In the genomic region with DNA sequence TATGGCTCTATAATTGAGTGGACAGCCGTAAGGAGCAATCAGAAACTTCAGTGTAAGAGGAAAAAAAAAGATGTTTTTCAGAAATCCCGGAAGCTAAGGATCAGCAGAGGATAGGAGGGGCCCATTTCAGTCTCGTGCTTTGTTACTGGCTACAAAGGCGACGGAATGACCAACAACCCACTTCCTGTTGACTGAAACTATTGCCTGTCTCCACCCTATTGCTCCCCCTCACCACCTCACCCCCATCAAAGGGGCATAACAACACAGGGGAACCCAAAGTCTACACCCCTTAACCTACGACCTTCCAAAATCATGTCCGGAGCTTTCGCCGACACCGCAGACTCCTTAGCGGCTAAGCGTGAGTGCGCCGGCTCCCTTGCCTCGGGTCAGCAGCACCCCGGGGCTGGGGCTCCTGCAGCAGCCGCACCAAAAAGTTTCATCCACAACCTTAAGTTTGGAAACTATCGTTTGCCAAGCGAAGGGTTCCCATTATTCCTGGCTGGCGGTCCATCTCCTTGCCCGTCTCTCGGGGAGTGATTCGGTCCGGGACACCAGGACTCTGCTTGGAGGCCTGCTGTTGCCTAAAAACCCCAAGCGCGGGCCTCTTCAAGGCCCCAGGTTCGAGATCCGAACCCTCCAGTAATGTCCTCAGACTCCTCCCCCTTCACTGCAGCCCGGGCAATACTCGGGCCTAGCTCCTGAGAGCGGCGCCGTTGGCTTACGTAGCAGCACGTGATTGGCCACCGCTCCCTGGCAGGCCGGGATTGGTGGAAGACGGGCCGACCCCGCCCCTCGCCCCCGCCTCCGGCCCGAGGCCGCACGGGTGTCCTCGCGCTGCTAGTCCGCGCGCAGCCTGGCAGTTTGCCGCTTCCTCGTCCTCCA, we compare ENCODE assay signal across 1 cellular context.
TF ChIP-seq lines count a peak whose summit lies in the region.

Gene TPP2, plus strand, starts transcription at position 840 of the 882 bp plus-strand sequence. CDS start 53 bp downstream, outside the sequence.

TF ChIP-seq in HepG2, 621 proteins besides CTCF, POLR2A, EP300 and RAD21 (continued from another document and continues in another):
- TF ChIP-seq, protein P1, sequence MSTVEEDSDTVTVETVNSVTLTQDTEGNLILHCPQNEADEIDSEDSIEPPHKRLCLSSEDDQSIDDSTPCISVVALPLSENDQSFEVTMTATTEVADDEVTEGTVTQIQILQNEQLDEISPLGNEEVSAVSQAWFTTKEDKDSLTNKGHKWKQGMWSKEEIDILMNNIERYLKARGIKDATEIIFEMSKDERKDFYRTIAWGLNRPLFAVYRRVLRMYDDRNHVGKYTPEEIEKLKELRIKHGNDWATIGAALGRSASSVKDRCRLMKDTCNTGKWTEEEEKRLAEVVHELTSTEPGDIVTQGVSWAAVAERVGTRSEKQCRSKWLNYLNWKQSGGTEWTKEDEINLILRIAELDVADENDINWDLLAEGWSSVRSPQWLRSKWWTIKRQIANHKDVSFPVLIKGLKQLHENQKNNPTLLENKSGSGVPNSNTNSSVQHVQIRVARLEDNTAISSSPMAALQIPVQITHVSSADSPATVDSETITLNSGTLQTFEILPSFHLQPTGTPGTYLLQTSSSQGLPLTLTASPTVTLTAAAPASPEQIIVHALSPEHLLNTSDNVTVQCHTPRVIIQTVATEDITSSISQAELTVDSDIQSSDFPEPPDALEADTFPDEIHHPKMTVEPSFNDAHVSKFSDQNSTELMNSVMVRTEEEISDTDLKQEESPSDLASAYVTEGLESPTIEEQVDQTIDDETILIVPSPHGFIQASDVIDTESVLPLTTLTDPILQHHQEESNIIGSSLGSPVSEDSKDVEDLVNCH (CRISPR knock-in tag; IDR thresholded peaks at IDR 0.05): no peak
- TF ChIP-seq KDM5B (CRISPR knock-in tag; IDR thresholded peaks at IDR 0.05; ENCODE audit: borderline replicate concordance) (peak; percentile 86; the same call in 1 of the 2 replicates), ISL2 (CRISPR knock-in tag; IDR thresholded peaks at IDR 0.05) (no peak; the same call in 1 of the 2 replicates), ZNF549 (CRISPR knock-in tag; IDR thresholded peaks at IDR 0.05) (no peak), GATAD1 (CRISPR knock-in tag; IDR thresholded peaks at IDR 0.05) (peak; percentile 92), ZNF737 (CRISPR knock-in tag; IDR thresholded peaks at IDR 0.05; ENCODE audit: borderline replicate concordance) (no peak), ARID2 (CRISPR knock-in tag; IDR thresholded peaks at IDR 0.05; ENCODE audit: borderline replicate concordance) (no peak), ZNF792 (CRISPR knock-in tag; IDR thresholded peaks at IDR 0.05) (peak; percentile 57; the same call in 1 of the 2 replicates), ZNF343 (CRISPR knock-in tag; IDR thresholded peaks at IDR 0.05) (peak; percentile 82), ASH2L (IDR thresholded peaks at IDR 0.05; ENCODE audit: insufficient read length, low read depth, low read length) (peak; percentile 84), HOXA7 (CRISPR knock-in tag; IDR thresholded peaks at IDR 0.05) (no peak), TGIF2 (CRISPR knock-in tag; IDR thresholded peaks at IDR 0.05) (peak; percentile 58; the same call in 1 of the 2 replicates), ATF7 (IDR thresholded peaks at IDR 0.05) (no peak), ATF7 (CRISPR knock-in tag; IDR thresholded peaks at IDR 0.05) (no peak), CEBPG (CRISPR knock-in tag; IDR thresholded peaks at IDR 0.05) (peak; percentile 37), ZNF451 (CRISPR knock-in tag; IDR thresholded peaks at IDR 0.05) (peak; percentile 19; the same call in 1 of the 2 replicates), ZBTB20 (CRISPR knock-in tag; IDR thresholded peaks at IDR 0.05; ENCODE audit: borderline replicate concordance, low read depth) (0 out of 2 replicates have a peak, but pooled peaks have one; percentile 24), SRY (CRISPR knock-in tag; IDR thresholded peaks at IDR 0.05) (peak; percentile 90), BATF2 (CRISPR knock-in tag; IDR thresholded peaks at IDR 0.05) (no peak), ZMYM3 (CRISPR knock-in tag; IDR thresholded peaks at IDR 0.05) (no peak), ZMYM4 (CRISPR knock-in tag; IDR thresholded peaks at IDR 0.05) (peak; percentile 93), TCF7L2 (IDR thresholded peaks at IDR 0.05; ENCODE audit: low read depth, low read length) (no peak), CBFB (CRISPR knock-in tag; IDR thresholded peaks at IDR 0.05) (no peak), CCAR2 (optimal IDR thresholded peaks at IDR 0.05; ENCODE audit: low read depth, low read length) (no peak), SRF (IDR thresholded peaks at IDR 0.05; ENCODE audit: low read depth, low read length) (no peak), ZNF256 (CRISPR knock-in tag; conservative IDR thresholded peaks at IDR 0.05) (no peak), CENPT (CRISPR knock-in tag; IDR thresholded peaks at IDR 0.05; ENCODE audit: low read depth) (no peak)
- TF ChIP-seq, protein P2, sequence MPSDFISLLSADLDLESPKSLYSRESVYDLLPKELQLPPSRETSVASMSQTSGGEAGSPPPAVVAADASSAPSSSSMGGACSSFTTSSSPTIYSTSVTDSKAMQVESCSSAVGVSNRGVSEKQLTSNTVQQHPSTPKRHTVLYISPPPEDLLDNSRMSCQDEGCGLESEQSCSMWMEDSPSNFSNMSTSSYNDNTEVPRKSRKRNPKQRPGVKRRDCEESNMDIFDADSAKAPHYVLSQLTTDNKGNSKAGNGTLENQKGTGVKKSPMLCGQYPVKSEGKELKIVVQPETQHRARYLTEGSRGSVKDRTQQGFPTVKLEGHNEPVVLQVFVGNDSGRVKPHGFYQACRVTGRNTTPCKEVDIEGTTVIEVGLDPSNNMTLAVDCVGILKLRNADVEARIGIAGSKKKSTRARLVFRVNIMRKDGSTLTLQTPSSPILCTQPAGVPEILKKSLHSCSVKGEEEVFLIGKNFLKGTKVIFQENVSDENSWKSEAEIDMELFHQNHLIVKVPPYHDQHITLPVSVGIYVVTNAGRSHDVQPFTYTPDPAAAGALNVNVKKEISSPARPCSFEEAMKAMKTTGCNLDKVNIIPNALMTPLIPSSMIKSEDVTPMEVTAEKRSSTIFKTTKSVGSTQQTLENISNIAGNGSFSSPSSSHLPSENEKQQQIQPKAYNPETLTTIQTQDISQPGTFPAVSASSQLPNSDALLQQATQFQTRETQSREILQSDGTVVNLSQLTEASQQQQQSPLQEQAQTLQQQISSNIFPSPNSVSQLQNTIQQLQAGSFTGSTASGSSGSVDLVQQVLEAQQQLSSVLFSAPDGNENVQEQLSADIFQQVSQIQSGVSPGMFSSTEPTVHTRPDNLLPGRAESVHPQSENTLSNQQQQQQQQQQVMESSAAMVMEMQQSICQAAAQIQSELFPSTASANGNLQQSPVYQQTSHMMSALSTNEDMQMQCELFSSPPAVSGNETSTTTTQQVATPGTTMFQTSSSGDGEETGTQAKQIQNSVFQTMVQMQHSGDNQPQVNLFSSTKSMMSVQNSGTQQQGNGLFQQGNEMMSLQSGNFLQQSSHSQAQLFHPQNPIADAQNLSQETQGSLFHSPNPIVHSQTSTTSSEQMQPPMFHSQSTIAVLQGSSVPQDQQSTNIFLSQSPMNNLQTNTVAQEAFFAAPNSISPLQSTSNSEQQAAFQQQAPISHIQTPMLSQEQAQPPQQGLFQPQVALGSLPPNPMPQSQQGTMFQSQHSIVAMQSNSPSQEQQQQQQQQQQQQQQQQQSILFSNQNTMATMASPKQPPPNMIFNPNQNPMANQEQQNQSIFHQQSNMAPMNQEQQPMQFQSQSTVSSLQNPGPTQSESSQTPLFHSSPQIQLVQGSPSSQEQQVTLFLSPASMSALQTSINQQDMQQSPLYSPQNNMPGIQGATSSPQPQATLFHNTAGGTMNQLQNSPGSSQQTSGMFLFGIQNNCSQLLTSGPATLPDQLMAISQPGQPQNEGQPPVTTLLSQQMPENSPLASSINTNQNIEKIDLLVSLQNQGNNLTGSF (CRISPR knock-in tag; IDR thresholded peaks at IDR 0.05): no peak
- TF ChIP-seq, protein P3, sequence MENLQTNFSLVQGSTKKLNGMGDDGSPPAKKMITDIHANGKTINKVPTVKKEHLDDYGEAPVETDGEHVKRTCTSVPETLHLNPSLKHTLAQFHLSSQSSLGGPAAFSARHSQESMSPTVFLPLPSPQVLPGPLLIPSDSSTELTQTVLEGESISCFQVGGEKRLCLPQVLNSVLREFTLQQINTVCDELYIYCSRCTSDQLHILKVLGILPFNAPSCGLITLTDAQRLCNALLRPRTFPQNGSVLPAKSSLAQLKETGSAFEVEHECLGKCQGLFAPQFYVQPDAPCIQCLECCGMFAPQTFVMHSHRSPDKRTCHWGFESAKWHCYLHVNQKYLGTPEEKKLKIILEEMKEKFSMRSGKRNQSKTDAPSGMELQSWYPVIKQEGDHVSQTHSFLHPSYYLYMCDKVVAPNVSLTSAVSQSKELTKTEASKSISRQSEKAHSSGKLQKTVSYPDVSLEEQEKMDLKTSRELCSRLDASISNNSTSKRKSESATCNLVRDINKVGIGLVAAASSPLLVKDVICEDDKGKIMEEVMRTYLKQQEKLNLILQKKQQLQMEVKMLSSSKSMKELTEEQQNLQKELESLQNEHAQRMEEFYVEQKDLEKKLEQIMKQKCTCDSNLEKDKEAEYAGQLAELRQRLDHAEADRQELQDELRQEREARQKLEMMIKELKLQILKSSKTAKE (CRISPR knock-in tag; IDR thresholded peaks at IDR 0.05; ENCODE audit: borderline replicate concordance): peak; percentile 35; the same call in 1 of the 2 replicates
- TF ChIP-seq, protein P4, sequence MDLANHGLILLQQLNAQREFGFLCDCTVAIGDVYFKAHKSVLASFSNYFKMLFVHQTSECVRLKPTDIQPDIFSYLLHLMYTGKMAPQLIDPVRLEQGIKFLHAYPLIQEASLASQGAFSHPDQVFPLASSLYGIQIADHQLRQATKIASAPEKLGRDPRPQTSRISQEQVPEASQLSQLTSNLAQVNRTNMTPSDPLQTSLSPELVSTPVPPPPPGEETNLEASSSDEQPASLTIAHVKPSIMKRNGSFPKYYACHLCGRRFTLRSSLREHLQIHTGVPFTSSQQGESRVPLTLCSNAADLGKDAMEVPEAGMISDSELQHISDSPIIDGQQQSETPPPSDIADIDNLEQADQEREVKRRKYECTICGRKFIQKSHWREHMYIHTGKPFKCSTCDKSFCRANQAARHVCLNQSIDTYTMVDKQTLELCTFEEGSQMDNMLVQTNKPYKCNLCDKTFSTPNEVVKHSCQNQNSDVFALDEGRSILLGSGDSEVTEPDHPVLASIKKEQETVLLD (CRISPR knock-in tag; IDR thresholded peaks at IDR 0.05; ENCODE audit: low read depth): no peak
- TF ChIP-seq, protein P5, sequence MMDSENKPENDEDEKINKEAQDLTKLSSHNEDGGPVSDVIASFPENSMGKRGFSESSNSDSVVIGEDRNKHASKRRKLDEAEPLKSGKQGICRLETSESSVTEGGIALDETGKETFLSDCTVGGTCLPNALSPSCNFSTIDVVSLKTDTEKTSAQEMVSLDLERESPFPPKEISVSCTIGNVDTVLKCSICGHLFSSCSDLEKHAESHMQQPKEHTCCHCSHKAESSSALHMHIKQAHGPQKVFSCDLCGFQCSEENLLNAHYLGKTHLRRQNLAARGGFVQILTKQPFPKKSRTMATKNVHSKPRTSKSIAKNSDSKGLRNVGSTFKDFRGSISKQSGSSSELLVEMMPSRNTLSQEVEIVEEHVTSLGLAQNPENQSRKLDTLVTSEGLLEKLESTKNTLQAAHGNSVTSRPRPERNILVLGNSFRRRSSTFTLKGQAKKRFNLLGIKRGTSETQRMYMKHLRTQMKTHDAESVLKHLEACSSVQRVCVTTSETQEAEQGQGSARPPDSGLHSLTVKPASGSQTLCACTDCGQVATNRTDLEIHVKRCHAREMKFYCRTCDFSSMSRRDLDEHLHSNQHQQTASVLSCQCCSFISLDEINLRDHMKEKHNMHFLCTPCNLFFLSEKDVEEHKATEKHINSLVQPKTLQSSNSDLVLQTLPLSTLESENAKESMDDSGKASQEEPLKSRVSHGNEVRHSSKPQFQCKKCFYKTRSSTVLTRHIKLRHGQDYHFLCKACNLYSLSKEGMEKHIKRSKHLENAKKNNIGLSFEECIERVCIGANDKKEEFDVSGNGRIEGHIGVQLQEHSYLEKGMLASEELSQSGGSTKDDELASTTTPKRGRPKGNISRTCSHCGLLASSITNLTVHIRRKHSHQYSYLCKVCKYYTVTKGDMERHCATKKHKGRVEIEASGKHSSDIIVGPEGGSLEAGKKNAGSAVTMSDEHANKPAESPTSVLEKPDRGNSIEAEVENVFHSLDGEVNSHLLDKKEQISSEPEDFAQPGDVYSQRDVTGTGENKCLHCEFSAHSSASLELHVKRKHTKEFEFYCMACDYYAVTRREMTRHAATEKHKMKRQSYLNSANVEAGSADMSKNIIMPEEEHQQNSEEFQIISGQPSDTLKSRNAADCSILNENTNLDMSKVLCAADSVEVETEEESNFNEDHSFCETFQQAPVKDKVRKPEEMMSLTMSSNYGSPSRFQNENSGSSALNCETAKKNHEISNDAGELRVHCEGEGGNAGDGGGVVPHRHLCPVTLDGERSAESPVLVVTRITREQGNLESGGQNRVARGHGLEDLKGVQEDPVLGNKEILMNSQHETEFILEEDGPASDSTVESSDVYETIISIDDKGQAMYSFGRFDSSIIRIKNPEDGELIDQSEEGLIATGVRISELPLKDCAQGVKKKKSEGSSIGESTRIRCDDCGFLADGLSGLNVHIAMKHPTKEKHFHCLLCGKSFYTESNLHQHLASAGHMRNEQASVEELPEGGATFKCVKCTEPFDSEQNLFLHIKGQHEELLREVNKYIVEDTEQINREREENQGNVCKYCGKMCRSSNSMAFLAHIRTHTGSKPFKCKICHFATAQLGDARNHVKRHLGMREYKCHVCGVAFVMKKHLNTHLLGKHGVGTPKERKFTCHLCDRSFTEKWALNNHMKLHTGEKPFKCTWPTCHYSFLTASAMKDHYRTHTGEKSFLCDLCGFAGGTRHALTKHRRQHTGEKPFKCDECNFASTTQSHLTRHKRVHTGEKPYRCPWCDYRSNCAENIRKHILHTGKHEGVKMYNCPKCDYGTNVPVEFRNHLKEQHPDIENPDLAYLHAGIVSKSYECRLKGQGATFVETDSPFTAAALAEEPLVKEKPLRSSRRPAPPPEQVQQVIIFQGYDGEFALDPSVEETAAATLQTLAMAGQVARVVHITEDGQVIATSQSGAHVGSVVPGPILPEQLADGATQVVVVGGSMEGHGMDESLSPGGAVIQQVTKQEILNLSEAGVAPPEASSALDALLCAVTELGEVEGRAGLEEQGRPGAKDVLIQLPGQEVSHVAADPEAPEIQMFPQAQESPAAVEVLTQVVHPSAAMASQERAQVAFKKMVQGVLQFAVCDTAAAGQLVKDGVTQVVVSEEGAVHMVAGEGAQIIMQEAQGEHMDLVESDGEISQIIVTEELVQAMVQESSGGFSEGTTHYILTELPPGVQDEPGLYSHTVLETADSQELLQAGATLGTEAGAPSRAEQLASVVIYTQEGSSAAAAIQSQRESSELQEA (CRISPR knock-in tag; IDR thresholded peaks at IDR 0.05; ENCODE audit: not compliant biosample characterization): no peak
- TF ChIP-seq, protein P6, sequence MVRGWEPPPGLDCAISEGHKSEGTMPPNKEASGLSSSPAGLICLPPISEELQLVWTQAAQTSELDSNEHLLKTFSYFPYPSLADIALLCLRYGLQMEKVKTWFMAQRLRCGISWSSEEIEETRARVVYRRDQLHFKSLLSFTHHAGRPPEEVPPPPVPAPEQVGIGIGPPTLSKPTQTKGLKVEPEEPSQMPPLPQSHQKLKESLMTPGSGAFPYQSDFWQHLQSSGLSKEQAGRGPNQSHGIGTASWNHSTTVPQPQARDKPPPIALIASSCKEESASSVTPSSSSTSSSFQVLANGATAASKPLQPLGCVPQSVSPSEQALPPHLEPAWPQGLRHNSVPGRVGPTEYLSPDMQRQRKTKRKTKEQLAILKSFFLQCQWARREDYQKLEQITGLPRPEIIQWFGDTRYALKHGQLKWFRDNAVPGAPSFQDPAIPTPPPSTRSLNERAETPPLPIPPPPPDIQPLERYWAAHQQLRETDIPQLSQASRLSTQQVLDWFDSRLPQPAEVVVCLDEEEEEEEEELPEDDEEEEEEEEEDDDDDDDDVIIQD (CRISPR knock-in tag; IDR thresholded peaks at IDR 0.05; ENCODE audit: low read depth): peak; percentile 67; the same call in 1 of the 2 replicates
